8 cellular contexts compared by ENCODE assay signal in the genomic region with DNA sequence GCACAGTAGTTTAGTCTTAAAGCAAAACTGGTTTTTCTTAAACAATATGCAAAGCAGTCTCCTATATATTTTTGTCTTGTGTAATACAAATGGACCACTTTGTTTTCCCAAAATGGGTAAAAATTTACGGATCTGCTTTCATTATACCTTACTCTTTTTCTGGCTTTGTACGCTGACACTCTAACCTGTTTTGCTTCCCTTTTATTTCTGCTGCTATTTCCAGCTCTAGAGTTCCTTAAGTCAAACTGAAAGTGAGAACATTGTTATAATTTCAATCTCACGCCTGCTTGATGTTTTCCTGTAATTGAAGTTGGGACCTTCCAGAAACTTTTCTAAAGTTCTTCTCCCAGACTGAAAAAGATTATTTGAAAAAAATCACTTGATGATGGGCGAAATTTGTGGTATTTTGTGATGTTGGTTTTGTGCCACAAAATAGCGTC. TPM values are rescaled to one million over a fixed set of nuclear protein-coding genes. Genes with fewer than 3 reads are reported as not detected.
DNase-seq lines count a peak whose midpoint lies in the region; ATAC-seq and TF ChIP-seq lines count a peak whose summit lies in the region.

No MANE protein-coding gene starts in this region.

- peaks cover 3% of the 10 kb centered on the region; the same call in 1 of the 2 replicates for H3K4me1 ChIP-seq in IMR-90 (ENCODE audit: control insufficient read depth, insufficient read depth, low read length)
- H3K4me1 ChIP-seq in mucosa of rectum (ENCODE audit: control insufficient read depth in 2 of 2, insufficient read depth in 2 of 2, low read length in 2 of 2) = peaks cover 15 to 20% of the 10 kb centered on the region in 2 donors

- BruUV-seq in IMR-90 (replicated peaks; lab: Mats Ljungman, UMichigan) (no TSS peak), MCF 10A (replicated peaks; lab: Mats Ljungman, UMichigan) (TSS peak; percentile 34)

- in situ Hi-C loops in IMR-90 (cut with MboI; ENCODE audit: low sequenced_read_pairs) = no loop called here

- peak overlapping the region; percentile 18 for H3K56ac ChIP-seq in IMR-90 (ENCODE audit: extremely low read depth, insufficient read depth, low read length)

- dilution Hi-C loops in IMR-90 (cut with HindIII; ENCODE audit: low sequenced_read_pairs, unreplicated experiment) = no loop called here

- H2AK5ac ChIP-seq in IMR-90 (ENCODE audit: low read depth, low read length) = no peak overlapping the region

- CTCF ChIA-PET in IMR-90 (lab: Yijun Ruan, JAX) = interaction anchor here (1.2 to 2.1 kb wide), 2 partner anchors 24 to 32 kb away, joined by 4 to 12 read pairs; no protein-coding TSS in a partner anchor
- CTCF ChIA-PET in MCF 10A (lab: Yijun Ruan, JAX) = interaction anchor here (0.7 to 1.9 kb wide), 4 partner anchors 9 to 288 kb away, joined by 3 to 5 read pairs (median 4); no protein-coding TSS in a partner anchor

- no peak overlapping the region for H2BK120ac ChIP-seq in IMR-90 (ENCODE audit: low read depth, low read length)

- no peak overlapping the region for H2BK20ac ChIP-seq in IMR-90 (ENCODE audit: low read depth, low read length)

- H3K4me1 Mint-ChIP-seq in MCF 10A (ENCODE audit: insufficient read depth, unreplicated experiment) = peaks cover 11% of the 10 kb centered on the region

- H3K9me3 ChIP-seq in IMR-90 (ENCODE audit: control insufficient read depth, insufficient read depth, low read length) = no peaks in the 10 kb centered on the region
- H3K9me3 ChIP-seq in mucosa of rectum (ENCODE audit: control insufficient read depth in 2 of 2, low read length in 2 of 2) = no peaks in the 10 kb centered on the region

- no peaks in the 10 kb centered on the region; the same call in 1 of the 2 replicates for H3K9me1 ChIP-seq in IMR-90 (ENCODE audit: insufficient read depth, low read length)

- H3K27ac ChIP-seq in IMR-90 (ENCODE audit: insufficient read depth, low read length) (peak overlapping the region; percentile 59; the same call in 1 of the 2 replicates), mucosa of rectum (ENCODE audit: low read depth in 2 of 2, low read length in 2 of 2) (peak overlapping the region; percentile 92 to 97)

- H4K5ac ChIP-seq in IMR-90 (ENCODE audit: low read depth, low read length) = no peak overlapping the region

- TF ChIP-seq RAD21 in IMR-90 (IDR thresholded peaks at IDR 0.05; ENCODE audit: low read length) = no peak

- no peak overlapping the region for H2AFZ ChIP-seq in IMR-90 (replicated peaks; ENCODE audit: low read length, poor library complexity)

- no CpG with 5 or more reads among the region's 5 CpGs for WGBS in IMR-90 (ENCODE audit: extremely low coverage in 2 of 2, insufficient read length in 1 of 2), 2 experiments

- H3K36me3 Mint-ChIP-seq in MCF 10A (ENCODE audit: insufficient read depth, unreplicated experiment) = peaks cover 10% of the 10 kb centered on the region

- peak overlapping the region; percentile 89 for H3K4me3 Mint-ChIP-seq in MCF 10A (ENCODE audit: unreplicated experiment)

- no peak overlapping the region for H3K4ac ChIP-seq in IMR-90 (ENCODE audit: low read depth, low read length)

- intact Hi-C loops in IMR-90 (cut with micrococcal nuclease) (loop anchor here (2.0 to 5.0 kb wide), 2 partner anchors 45 to 102 kb away; no protein-coding TSS in a partner anchor), MCF 10A (cut with micrococcal nuclease) (loop anchor here (2.0 to 5.0 kb wide), 2 partner anchors 102 to 130 kb away; a partner anchor contains a TSS)

- peak overlapping the region; percentile 71; the same call in 1 of the 2 replicates for H3K9ac ChIP-seq in IMR-90 (ENCODE audit: low read depth, low read length)
- peak overlapping the region; percentile 71 to 85 for H3K9ac ChIP-seq in mucosa of rectum (ENCODE audit: low read depth in 1 of 2, low read length in 2 of 2)

- POLR2A ChIA-PET in IMR-90 (lab: Charles Lee; ENCODE audit: unreplicated experiment) = interaction anchor here (0.7 to 1.3 kb wide), 4 partner anchors 24 to 129 kb away, joined by 3 to 6 read pairs (median 4); no protein-coding TSS in a partner anchor
- POLR2A ChIA-PET in MCF 10A (lab: Yijun Ruan, JAX) = interaction anchor here (0.6 to 4.2 kb wide), 33 partner anchors 9 to 1603 kb away, joined by 3 to 53 read pairs (median 4); a partner anchor contains a TSS

- no peaks in the 10 kb centered on the region for H3K9me3 Mint-ChIP-seq in MCF 10A (ENCODE audit: unreplicated experiment)

- peak overlapping the region; percentile 99 for H3K4me2 ChIP-seq in IMR-90 (ENCODE audit: low read depth, low read length)

- H2BK5ac ChIP-seq in IMR-90 (ENCODE audit: low read depth, low read length, poor library complexity, severe bottlenecking) = peak overlapping the region; percentile 91

- no peak overlapping the region for H2BK15ac ChIP-seq in IMR-90 (ENCODE audit: low read depth, low read length)

- peaks cover 4 to 17% of the 10 kb centered on the region in 2 experiments; a peak in 2 of 4 replicates for H3K79me1 ChIP-seq in IMR-90 (ENCODE audit: low read depth in 1 of 2, low read length in 2 of 2)

- peak overlapping the region; percentile 7; the same call in 1 of the 2 replicates for H3K23ac ChIP-seq in IMR-90 (ENCODE audit: low read depth, low read length)

- ATAC-seq in IMR-90 (ENCODE audit: low read depth) (no peak), HG03108 (IDR thresholded peaks at IDR 0.05; ENCODE audit: unreplicated experiment) (no peak)

- TF ChIP-seq CTCF in IMR-90 (conservative IDR thresholded peaks at IDR 0.05; ENCODE audit: low read depth, low read length) (no peak), MCF 10A (IDR thresholded peaks at IDR 0.05; ENCODE audit: unreplicated experiment) (no peak)

- peak in 2 of 3 experiments; percentile 36 to 54 for DNase-seq in NCI-H1417 (lab: John Stamatoyannopoulos, UW)
- DNase-seq in NCI-H1417 treated with DMSO at 0.1 percent for 48 hours (lab: John Stamatoyannopoulos, UW) = no peak
- DNase-seq in IMR-90 = no peak
- DNase-seq in MCF 10A (ENCODE audit: unreplicated experiment) = no peak
- DNase-seq in kidney glomerular epithelial cell (lab: John Stamatoyannopoulos, UW) = no peak
- no peak for DNase-seq in NCI-H1092 treated with DMSO at 0.1 percent for 48 hours (lab: John Stamatoyannopoulos, UW)

- no peaks in the 10 kb centered on the region for H3K27me3 ChIP-seq in IMR-90 (ENCODE audit: control insufficient read depth, insufficient read depth, low read length)
- no peaks in the 10 kb centered on the region for H3K27me3 ChIP-seq in mucosa of rectum (ENCODE audit: control insufficient read depth in 2 of 2, insufficient read depth in 2 of 2, low read length in 2 of 2)

- H4K91ac ChIP-seq in IMR-90 (ENCODE audit: insufficient read depth, low read depth, low read length) = no peak overlapping the region

- H4K8ac ChIP-seq in IMR-90 (ENCODE audit: low read depth in 2 of 2, low read length in 2 of 2) = peak overlapping the region in 1 of 2 experiments; percentile 50; a peak in 1 of 4 replicates

- peaks cover 51% of the 10 kb centered on the region; the same call in 1 of the 2 replicates for H4K20me1 ChIP-seq in IMR-90 (ENCODE audit: insufficient read depth, low read length)

- H3K4me3 ChIP-seq in IMR-90 (ENCODE audit: insufficient read depth, low read depth, low read length) (peak overlapping the region; percentile 66), mucosa of rectum (ENCODE audit: low read length in 2 of 2) (peak overlapping the region; percentile 84 to 88)

- H3K36me3 ChIP-seq in IMR-90 (ENCODE audit: control insufficient read depth, insufficient read depth, low read length) (no peaks in the 10 kb centered on the region), mucosa of rectum (ENCODE audit: control insufficient read depth in 2 of 2, insufficient read depth in 2 of 2, low read length in 2 of 2) (peaks cover 0 to 3% of the 10 kb centered on the region in 2 donors)

- H3K27ac Mint-ChIP-seq in MCF 10A (ENCODE audit: low read depth, unreplicated experiment) = peak overlapping the region; percentile 82

- no peak for TF ChIP-seq POLR2A in IMR-90 (IDR thresholded peaks at IDR 0.05; ENCODE audit: low read depth, low read length)

- H3K14ac ChIP-seq in IMR-90 (replicated peaks; ENCODE audit: low read depth, low read length) = peak overlapping the region; percentile 39; the same call in 1 of the 2 replicates

- H2AK9ac ChIP-seq in IMR-90 (replicated peaks; ENCODE audit: low read depth, low read length, poor library complexity) = no peak overlapping the region

- H3K27me3 Mint-ChIP-seq in MCF 10A (ENCODE audit: insufficient read depth, unreplicated experiment) = no peaks in the 10 kb centered on the region

- H3K18ac ChIP-seq in IMR-90 (ENCODE audit: low read depth, low read length) = peak overlapping the region; percentile 17; the same call in 1 of the 2 replicates

TF ChIP-seq in IMR-90, 13 proteins besides CTCF, POLR2A, EP300 and RAD21:
- TF ChIP-seq, protein P1, sequence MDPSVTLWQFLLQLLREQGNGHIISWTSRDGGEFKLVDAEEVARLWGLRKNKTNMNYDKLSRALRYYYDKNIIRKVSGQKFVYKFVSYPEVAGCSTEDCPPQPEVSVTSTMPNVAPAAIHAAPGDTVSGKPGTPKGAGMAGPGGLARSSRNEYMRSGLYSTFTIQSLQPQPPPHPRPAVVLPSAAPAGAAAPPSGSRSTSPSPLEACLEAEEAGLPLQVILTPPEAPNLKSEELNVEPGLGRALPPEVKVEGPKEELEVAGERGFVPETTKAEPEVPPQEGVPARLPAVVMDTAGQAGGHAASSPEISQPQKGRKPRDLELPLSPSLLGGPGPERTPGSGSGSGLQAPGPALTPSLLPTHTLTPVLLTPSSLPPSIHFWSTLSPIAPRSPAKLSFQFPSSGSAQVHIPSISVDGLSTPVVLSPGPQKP (IDR thresholded peaks at IDR 0.05; ENCODE audit: borderline replicate concordance, low read depth, low read length) = no peak
- TF ChIP-seq MXI1 (IDR thresholded peaks at IDR 0.05; ENCODE audit: borderline replicate concordance, low read depth, low read length) (no peak), NFE2L2 (IDR thresholded peaks at IDR 0.05; ENCODE audit: low read depth, low read length) (no peak), SMC3 (IDR thresholded peaks at IDR 0.05; ENCODE audit: low read depth, low read length) (no peak), BHLHE40 (IDR thresholded peaks at IDR 0.05; ENCODE audit: low read depth, low read length) (no peak), MAZ (IDR thresholded peaks at IDR 0.05; ENCODE audit: borderline replicate concordance, low read depth, low read length) (no peak)
- TF ChIP-seq, protein P2, sequence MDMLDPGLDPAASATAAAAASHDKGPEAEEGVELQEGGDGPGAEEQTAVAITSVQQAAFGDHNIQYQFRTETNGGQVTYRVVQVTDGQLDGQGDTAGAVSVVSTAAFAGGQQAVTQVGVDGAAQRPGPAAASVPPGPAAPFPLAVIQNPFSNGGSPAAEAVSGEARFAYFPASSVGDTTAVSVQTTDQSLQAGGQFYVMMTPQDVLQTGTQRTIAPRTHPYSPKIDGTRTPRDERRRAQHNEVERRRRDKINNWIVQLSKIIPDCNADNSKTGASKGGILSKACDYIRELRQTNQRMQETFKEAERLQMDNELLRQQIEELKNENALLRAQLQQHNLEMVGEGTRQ (IDR thresholded peaks at IDR 0.05; ENCODE audit: low read depth, low read length) = no peak

RNA-seq across cellular contexts. Expression of a gene that starts 1.7 kb away (rescaled TPM):
- total RNA-seq in IMR-90 (2012; rRNA removed) = 130 and 279 TPM in 2 replicates
- polyA plus RNA-seq in IMR-90 (2012; rRNA removed) = 63.2 and 87.5 TPM in 2 replicates
- polyA plus RNA-seq in IMR-90 (2012; cell fraction: cytosol; rRNA removed) = 10.3 and 16.9 TPM in 2 replicates
- 45.0 and 212 TPM in 2 replicates for polyA plus RNA-seq in IMR-90 (2012; cell fraction: nucleus; rRNA removed; ENCODE audit: low replicate concordance)
- total RNA-seq in MCF 10A (2022) = 107 and 121 TPM in 2 replicates

Comparison
In these comparisons a context has a peak if more than half of its experiments do, and no peak if none do; other contexts are left out.
1. DNase-seq: peak in NCI-H1417 (2 of 3); none in NCI-H1417 treated with DMSO at 0.1 percent for 48 hours (single experiment), IMR-90 (single experiment), MCF 10A (single experiment), kidney glomerular epithelial cell (single experiment) and NCI-H1092 treated with DMSO at 0.1 percent for 48 hours (single experiment).